ENCODE assay signal across 8 cellular contexts in genomic region chr6:132798820-132799538, GRCh38. TPM values are rescaled to one million over a fixed set of nuclear protein-coding genes. Genes with fewer than 3 reads are reported as not detected.
DNase-seq lines count a peak whose midpoint lies in the region; ATAC-seq and TF ChIP-seq lines count a peak whose summit lies in the region.

No MANE protein-coding gene starts in this region.

- H3K9me3 Mint-ChIP-seq in activated naive CD8-positive, alpha-beta T cell treated with anti-CD3 and anti-CD28 coated beads, Interleukin-2, amount 50 U/mL, for 24 hours, result no peaks in the 10 kb centered on the region

- intact Hi-C loops in left cardiac atrium (cut with DNase I), result no loop called here

- no peak overlapping the region for H3K4me3 Mint-ChIP-seq in activated naive CD8-positive, alpha-beta T cell treated with anti-CD3 and anti-CD28 coated beads, Interleukin-2, amount 50 U/mL, for 24 hours

- H3K4me3 ChIP-seq in GM08714 (ENCODE audit: low read length), result peak overlapping the region; percentile 70

- DNase-seq in H4 (ENCODE audit: low spot score), result peak; percentile 62
- peak; percentile 50 for DNase-seq in LHCN-M2 (ENCODE audit: low read depth)
- peak; percentile 78 for DNase-seq in activated naive CD8-positive, alpha-beta T cell treated with anti-CD3 and anti-CD28 coated beads, Interleukin-2, amount 50 U/mL, for 24 hours
- peak; percentile 70 for DNase-seq in left cardiac atrium
- DNase-seq in pons (ENCODE audit: low spot score), result peak; percentile 71
- no peak for DNase-seq in NOMO-1 treated with dmso at 0.1 percent for 144 hours (lab: John Stamatoyannopoulos, UW; ENCODE audit: unreplicated experiment)

- no peak overlapping the region for H3K27ac Mint-ChIP-seq in activated naive CD8-positive, alpha-beta T cell treated with anti-CD3 and anti-CD28 coated beads, Interleukin-2, amount 50 U/mL, for 24 hours

- H3K36me3 Mint-ChIP-seq in activated naive CD8-positive, alpha-beta T cell treated with anti-CD3 and anti-CD28 coated beads, Interleukin-2, amount 50 U/mL, for 24 hours (ENCODE audit: low read depth), result peaks cover 9% of the 10 kb centered on the region

- peak; percentile 94; the same call in 2 of the 3 replicates for ATAC-seq in SK-N-SH treated with all-trans-retinoic acid at 6 μM for 48 hours
- ATAC-seq in activated naive CD8-positive, alpha-beta T cell treated with anti-CD3 and anti-CD28 coated beads, Interleukin-2, amount 50 U/mL, for 24 hours, result peak; percentile 92
- peak; percentile 79 to 89 for ATAC-seq in left cardiac atrium

- H3K27me3 Mint-ChIP-seq in activated naive CD8-positive, alpha-beta T cell treated with anti-CD3 and anti-CD28 coated beads, Interleukin-2, amount 50 U/mL, for 24 hours, result no peaks in the 10 kb centered on the region

- H3K4me1 Mint-ChIP-seq in activated naive CD8-positive, alpha-beta T cell treated with anti-CD3 and anti-CD28 coated beads, Interleukin-2, amount 50 U/mL, for 24 hours, result peaks cover 22% of the 10 kb centered on the region

TF ChIP-seq in SK-N-SH treated with all-trans-retinoic acid at 6 μM for 48 hours, 23 proteins besides CTCF, POLR2A, EP300 and RAD21:
- no peak for TF ChIP-seq ESRRG (CRISPR knock-in tag; IDR thresholded peaks at IDR 0.05)
- no peak for TF ChIP-seq ZNF565 (CRISPR knock-in tag; conservative IDR thresholded peaks at IDR 0.05; ENCODE audit: low read depth)
- no peak for TF ChIP-seq TOX (CRISPR knock-in tag; IDR thresholded peaks at IDR 0.05; ENCODE audit: borderline replicate concordance)
- no peak for TF ChIP-seq CSRNP3 (CRISPR knock-in tag; IDR thresholded peaks at IDR 0.05)
- no peak for TF ChIP-seq ZNF70 (CRISPR knock-in tag; IDR thresholded peaks at IDR 0.05)
- no peak for TF ChIP-seq ZC3H10 (CRISPR knock-in tag; IDR thresholded peaks at IDR 0.05)
- no peak for TF ChIP-seq OSR1 (CRISPR knock-in tag; IDR thresholded peaks at IDR 0.05)
- no peak for TF ChIP-seq ZNF8 (CRISPR knock-in tag; IDR thresholded peaks at IDR 0.05)
- no peak for TF ChIP-seq ZFP3 (CRISPR knock-in tag; IDR thresholded peaks at IDR 0.05)
- TF ChIP-seq PPARA (CRISPR knock-in tag; IDR thresholded peaks at IDR 0.05; ENCODE audit: borderline replicate concordance), result no peak
- no peak for TF ChIP-seq TSHZ2 (CRISPR knock-in tag; IDR thresholded peaks at IDR 0.05)
- no peak for TF ChIP-seq SNAI2 (CRISPR knock-in tag; IDR thresholded peaks at IDR 0.05)
- TF ChIP-seq POU6F1 (CRISPR knock-in tag; IDR thresholded peaks at IDR 0.05; ENCODE audit: borderline replicate concordance, low read depth), result no peak
- no peak for TF ChIP-seq GLIS3 (CRISPR knock-in tag; IDR thresholded peaks at IDR 0.05)
- no peak for TF ChIP-seq BACH2 (CRISPR knock-in tag; IDR thresholded peaks at IDR 0.05; ENCODE audit: borderline replicate concordance)
- no peak for TF ChIP-seq CREB5 (CRISPR knock-in tag; IDR thresholded peaks at IDR 0.05; ENCODE audit: low read depth)
- no peak for TF ChIP-seq CSDC2 (CRISPR knock-in tag; IDR thresholded peaks at IDR 0.05)

RNA-seq across cellular contexts. Expression of gene SLC18B1, which starts 0.5 kb away (rescaled TPM):
- total RNA-seq in H4 (2014; rRNA removed; shearing (Covaris generic)), result 6.0 and 9.4 TPM in 2 replicates
- total RNA-seq in LHCN-M2 (2014; rRNA removed) (6.3 and 8.8 TPM in 2 replicates), left cardiac atrium (1 to 10 TPM; 5.4 to 5.9 TPM)
- polyA plus RNA-seq in LHCN-M2 (2012), result 1.4 TPM

RNA-seq across cellular contexts. Expression of gene RPS12, which starts 15.4 kb away (rescaled TPM):
- 2,146 and 2,177 TPM in 2 replicates for total RNA-seq in H4 (2014; rRNA removed; shearing (Covaris generic))
- total RNA-seq in LHCN-M2 (2014; rRNA removed) (1,162 and 1,423 TPM in 2 replicates), left cardiac atrium (100 to 1,000 TPM; 647 to 723 TPM)
- 3,258 TPM for polyA plus RNA-seq in LHCN-M2 (2012)

RNA-seq across cellular contexts. Expression of gene VNN2, which starts 41.3 kb away (rescaled TPM):
- total RNA-seq in H4 (2014; rRNA removed; shearing (Covaris generic)), result 0.10 and 0.68 TPM in 2 replicates
- total RNA-seq in LHCN-M2 (2014; rRNA removed) (0.19 TPM in 1 of 2 replicates, not detected in the other), left cardiac atrium (1 to 10 TPM; 3.8 to 4.1 TPM)
- polyA plus RNA-seq in LHCN-M2 (2012), result 0.07 TPM
